In the genomic region with DNA sequence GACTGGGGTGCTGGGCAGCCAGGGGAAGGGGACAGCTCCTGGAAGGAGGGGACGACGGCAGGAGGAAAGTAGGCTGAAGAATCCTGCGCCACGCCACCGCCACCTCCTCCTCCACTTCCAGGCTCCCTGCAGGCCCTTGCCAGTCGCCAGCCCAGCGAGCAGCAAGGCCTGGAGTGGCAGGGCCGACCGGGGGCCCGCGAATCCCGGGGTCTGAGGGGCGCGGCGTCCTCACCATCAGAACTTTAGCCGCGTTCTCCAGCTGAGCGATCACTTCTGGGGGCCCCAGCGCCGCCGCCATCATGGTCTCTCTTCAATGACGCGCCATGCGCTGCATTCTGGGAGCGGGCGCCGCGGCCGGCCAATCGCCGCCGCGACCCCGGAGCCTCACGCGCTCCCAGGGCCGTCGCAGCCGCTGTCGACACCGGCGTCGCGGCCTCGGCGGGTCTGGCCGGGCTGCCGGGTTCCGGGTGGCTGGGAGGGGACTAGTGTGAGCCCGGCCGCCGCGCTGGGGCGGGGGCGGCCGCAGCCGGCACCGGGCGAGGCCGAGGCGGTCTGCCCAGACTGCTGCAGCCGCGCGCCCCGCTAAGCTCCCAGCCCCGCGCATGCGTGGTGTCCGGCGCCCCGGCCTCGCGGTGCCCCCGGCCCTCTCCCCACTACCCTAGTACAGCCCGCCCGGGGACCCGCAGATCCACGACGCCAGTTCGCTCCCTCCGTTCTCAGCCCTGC, we compare ENCODE assay signal across 8 cellular contexts. TPM values are rescaled to one million over a fixed set of nuclear protein-coding genes. Genes with fewer than 3 reads are reported as not detected.
DNase-seq lines count a peak whose midpoint lies in the region; ATAC-seq and TF ChIP-seq lines count a peak whose summit lies in the region.

Gene XPO4, minus strand, starts transcription at position 309 of the 726 bp plus-strand sequence. Its CDS starts 8 bp downstream, at position 301.

- H3K27me3 ChIP-seq in SK-N-SH (ENCODE audit: insufficient read depth) (no peaks in the 10 kb centered on the region), thoracic aorta (replicated peaks; ENCODE audit: insufficient read depth) (no peaks in the 10 kb centered on the region)

- peak within 1 kb of the TSS; percentile 95 for H3K4me2 ChIP-seq in SK-N-SH

- no peaks in the 10 kb centered on the region for H3K9me3 ChIP-seq in ES-I3 (ENCODE audit: control insufficient read depth, insufficient read depth, low read length)
- no peaks in the 10 kb centered on the region for H3K9me3 ChIP-seq in SK-N-SH
- H3K9me3 ChIP-seq in thoracic aorta = no peaks in the 10 kb centered on the region

- H3K9me2 ChIP-seq in SK-N-SH = no peaks in the 10 kb centered on the region

- peak within 1 kb of the TSS; percentile 67 for H3K9ac ChIP-seq in ES-I3 (ENCODE audit: low read depth, low read length)
- H3K9ac ChIP-seq in SK-N-SH = peak within 1 kb of the TSS; percentile 97

- POLR2A ChIA-PET in SK-N-SH (lab: Yijun Ruan, JAX) = interaction anchor here (0.5 to 1.0 kb wide), 2 partner anchors 38 to 61 kb away, joined by 3 read pairs; no protein-coding TSS in a partner anchor

- peak within 1 kb of the TSS; percentile 83 to 84 for H3K27ac ChIP-seq in SK-N-SH (ENCODE audit: low read depth in 2 of 2, low read length in 1 of 2)
- H3K27ac ChIP-seq in thoracic aorta = peak within 1 kb of the TSS; percentile 93 to 95

- H2AFZ ChIP-seq in SK-N-SH (ENCODE audit: low read depth) = peak within 1 kb of the TSS; percentile 100

- no peak for TF ChIP-seq CTCF in SK-N-SH (IDR thresholded peaks at IDR 0.05)
- TF ChIP-seq CTCF in osteocyte (IDR thresholded peaks at IDR 0.05) = no peak
- TF ChIP-seq CTCF in thoracic aorta (IDR thresholded peaks at IDR 0.05) = no peak

- H3K4me1 Mint-ChIP-seq in osteocyte (ENCODE audit: unreplicated experiment) = peaks cover 22% of the 10 kb centered on the region

- peak within 1 kb of the TSS; percentile 86 for H3K4me3 Mint-ChIP-seq in osteocyte (ENCODE audit: unreplicated experiment)

- peak within 1 kb of the TSS; percentile 95 for H3K27ac Mint-ChIP-seq in osteocyte (ENCODE audit: unreplicated experiment)

- H4K20me1 ChIP-seq in SK-N-SH (ENCODE audit: insufficient read depth) = no peaks in the 10 kb centered on the region

- DNase-seq in Kasumi-1 (lab: John Stamatoyannopoulos, UW) (peak; percentile 21 to 26), SK-N-SH (peak; percentile 94), glomerular endothelial cell (ENCODE audit: extremely low read depth, low read depth, low spot score) (no peak), osteocyte (ENCODE audit: extremely low spot score, unreplicated experiment) (peak; percentile 94), thoracic aorta (ENCODE audit: low spot score) (peak; percentile 23)
- peak; percentile 83 for DNase-seq in activated naive CD4-positive, alpha-beta T cell treated with anti-CD3 and anti-CD28 coated beads, Interleukin-2, amount 50 U/mL, for 16 hours

- H3K79me2 ChIP-seq in SK-N-SH (ENCODE audit: insufficient read depth) = peaks cover 50% of the 10 kb centered on the region

- H3K36me3 ChIP-seq in ES-I3 (ENCODE audit: insufficient read depth, low read length) (no peaks in the 10 kb centered on the region), SK-N-SH (replicated peaks in 1 of 2; ENCODE audit: control insufficient read depth in 1 of 2, insufficient read depth in 2 of 2, low read length in 1 of 2) (peaks cover 10 to 13% of the 10 kb centered on the region in 2 experiments), thoracic aorta (no peaks in the 10 kb centered on the region)

- ATAC-seq in GM21825 (IDR thresholded peaks at IDR 0.05; ENCODE audit: unreplicated experiment) (peak; percentile 90), thoracic aorta (ENCODE audit: insufficient number of reproducible peaks, low FRiP score, low read depth) (peak; percentile 61)

- no peaks in the 10 kb centered on the region for H3K4me1 ChIP-seq in ES-I3 (ENCODE audit: insufficient read depth, low read length)
- H3K4me1 ChIP-seq in SK-N-SH (ENCODE audit: control insufficient read depth in 1 of 2, insufficient read depth in 2 of 2, low read depth in 1 of 2, low read length in 1 of 2) = peaks cover 2 to 8% of the 10 kb centered on the region in 2 experiments; a peak in 3 of 4 replicates
- peaks cover 5 to 16% of the 10 kb centered on the region in 2 donors for H3K4me1 ChIP-seq in thoracic aorta (ENCODE audit: control insufficient read depth in 1 of 2, low read depth in 2 of 2)

- no peak for TF ChIP-seq RAD21 in SK-N-SH (IDR thresholded peaks at IDR 0.05; ENCODE audit: low read length)

- TF ChIP-seq EP300 in SK-N-SH (IDR thresholded peaks at IDR 0.05; ENCODE audit: borderline replicate concordance in 1 of 2, low read depth in 1 of 2, low read length in 1 of 2) = 0 out of 4 replicates have a peak, but pooled peaks of 1 of the 2 experiments have one; percentile 21

- H3F3A ChIP-seq in SK-N-SH (replicated peaks; ENCODE audit: insufficient read depth) = no peaks in the 10 kb centered on the region

- CTCF ChIA-PET in SK-N-SH (lab: Yijun Ruan, JAX) = interaction anchor here (0.6 to 1.0 kb wide), 2 partner anchors 12 to 30 kb away, joined by 3 read pairs; no protein-coding TSS in a partner anchor

- H3K4me3 ChIP-seq in SK-N-SH (ENCODE audit: low read depth in 2 of 2, low read length in 1 of 2) (peak within 1 kb of the TSS; percentile 85 to 94), thoracic aorta (peak within 1 kb of the TSS; percentile 100)

- no peaks in the 10 kb centered on the region for H3K9me3 Mint-ChIP-seq in osteocyte (ENCODE audit: unreplicated experiment)

- H3K36me3 Mint-ChIP-seq in osteocyte (ENCODE audit: unreplicated experiment) = peaks cover 13% of the 10 kb centered on the region

- whole genome bisulfite sequencing in SK-N-SH (ENCODE audit: low lambda C conversion rate) = 7% methylated on average over 3 of the region's 81 CpGs

- peaks cover 2% of the 10 kb centered on the region for H3K27me3 Mint-ChIP-seq in osteocyte (ENCODE audit: unreplicated experiment)

TF ChIP-seq in SK-N-SH, 30 proteins besides CTCF, POLR2A, EP300 and RAD21:
- TF ChIP-seq TAF1 (IDR thresholded peaks at IDR 0.05; ENCODE audit: borderline replicate concordance, low read depth, low read length) = peak; percentile 76; the same call in 1 of the 2 replicates
- peak; percentile 78; the same call in 1 of the 2 replicates for TF ChIP-seq POLR2AphosphoS5 (IDR thresholded peaks at IDR 0.05; ENCODE audit: low read depth, low read length)
- TF ChIP-seq RFX5 (IDR thresholded peaks at IDR 0.05; ENCODE audit: low read length) = no peak
- peak; percentile 29; the same call in 1 of the 2 replicates for TF ChIP-seq ELF1 (IDR thresholded peaks at IDR 0.05)
- TF ChIP-seq TCF12 (IDR thresholded peaks at IDR 0.05) = 0 out of 2 replicates have a peak, but pooled peaks have one; percentile 16
- peak; percentile 75 for TF ChIP-seq NRF1 (IDR thresholded peaks at IDR 0.05; ENCODE audit: low read depth, low read length)
- peak; percentile 74 for TF ChIP-seq MAX (IDR thresholded peaks at IDR 0.05; ENCODE audit: low read depth)
- peak; percentile 95 for TF ChIP-seq YY1 (IDR thresholded peaks at IDR 0.05; ENCODE audit: low read depth)
- peak; percentile 44 for TF ChIP-seq MXI1 (IDR thresholded peaks at IDR 0.05; ENCODE audit: low read depth, low read length)
- TF ChIP-seq GATA2 (CRISPR knock-in tag; IDR thresholded peaks at IDR 0.05) = no peak
- TF ChIP-seq SIN3A (IDR thresholded peaks at IDR 0.05; ENCODE audit: borderline replicate concordance, low read depth, low read length) = 0 out of 2 replicates have a peak, but pooled peaks have one; percentile 46
- peak; percentile 16 for TF ChIP-seq CHD2 (IDR thresholded peaks at IDR 0.05; ENCODE audit: low read length, partially characterized antibody)
- TF ChIP-seq JUND (IDR thresholded peaks at IDR 0.05) = no peak

RNA-seq across cellular contexts. Expression of gene XPO4, which starts in this region (rescaled TPM):
- 4.2 and 5.2 TPM in 2 replicates for polyA plus RNA-seq in SK-N-SH (2012; rRNA removed)
- 4.2 and 4.5 TPM in 2 replicates for polyA plus RNA-seq in SK-N-SH (2012; cell fraction: cytosol; rRNA removed)
- polyA plus RNA-seq in SK-N-SH (2012; cell fraction: nucleus; rRNA removed) = 6.3 and 13.0 TPM in 2 replicates
- total RNA-seq in glomerular endothelial cell (22.4 and 26.4 TPM in 2 replicates), osteocyte (13.9 and 15.3 TPM in 2 replicates), thoracic aorta (10 to 100 TPM; 19.3 to 24.8 TPM)
